8 cellular contexts compared by ENCODE assay signal in genomic region chr12:108563135-108563803, GRCh38. TPM values are rescaled to one million over a fixed set of nuclear protein-coding genes. Genes with fewer than 3 reads are reported as not detected.
DNase-seq lines count a peak whose midpoint lies in the region; ATAC-seq and TF ChIP-seq lines count a peak whose summit lies in the region.

No MANE protein-coding gene starts in this region.

- no peak overlapping the region for H3K27ac ChIP-seq in H9 (ENCODE audit: insufficient read length, low read depth, low read length)
- H3K27ac ChIP-seq in thoracic aorta, result peak overlapping the region; percentile 80 to 86

- H3K9me3 ChIP-seq in H9 (ENCODE audit: control insufficient read depth, low read depth, low read length) (no peaks in the 10 kb centered on the region), thoracic aorta (no peaks in the 10 kb centered on the region)

- H3K23me2 ChIP-seq in H9 (ENCODE audit: insufficient read length, low read depth, low read length, poor library complexity, severe bottlenecking), result peaks cover 18% of the 10 kb centered on the region

- no peak overlapping the region for H2BK20ac ChIP-seq in H9 (ENCODE audit: low read depth, low read length, poor library complexity, severe bottlenecking)

- H3K4me3 Mint-ChIP-seq in H9 (peak overlapping the region; percentile 100), glutamatergic neuron (ENCODE audit: unreplicated experiment) (peak overlapping the region; percentile 92), osteocyte (ENCODE audit: unreplicated experiment) (peak overlapping the region; percentile 100)

- H2AK5ac ChIP-seq in H9 (ENCODE audit: insufficient read length, low read length), result no peak overlapping the region

- no peak overlapping the region for H3T11ph ChIP-seq in H9 (ENCODE audit: low read length)

- H2BK5ac ChIP-seq in H9 (ENCODE audit: insufficient read length, low read length), result no peak overlapping the region

- peak overlapping the region; percentile 87 to 98 (median 95); a peak in 6 of 7 replicates for H3K27ac Mint-ChIP-seq in H9
- peak overlapping the region; percentile 89 for H3K27ac Mint-ChIP-seq in glutamatergic neuron (ENCODE audit: unreplicated experiment)
- H3K27ac Mint-ChIP-seq in osteocyte (ENCODE audit: unreplicated experiment), result peak overlapping the region; percentile 88

- no peak overlapping the region for H3K14ac ChIP-seq in H9 (ENCODE audit: insufficient read depth, low read length)

- no peak overlapping the region for H3K18ac ChIP-seq in H9 (ENCODE audit: insufficient read length, low read depth, low read length)

- no peak overlapping the region for H2AFZ ChIP-seq in H9 (ENCODE audit: low read length)

- H3K79me1 ChIP-seq in H9 (ENCODE audit: insufficient read depth, low read depth, low read length, poor library complexity, severe bottlenecking), result no peaks in the 10 kb centered on the region

- no peak overlapping the region for H2BK12ac ChIP-seq in H9 (ENCODE audit: insufficient read length, low read depth, low read length)

- peaks cover 24% of the 10 kb centered on the region for H3K79me2 ChIP-seq in H9 (ENCODE audit: insufficient read depth, low read length)

- H4K8ac ChIP-seq in H9 (replicated peaks; ENCODE audit: insufficient read length, low read depth, low read length), result no peak overlapping the region

- H3K4ac ChIP-seq in H9 (ENCODE audit: low read depth, low read length), result no peak overlapping the region

- no peak overlapping the region for H2BK120ac ChIP-seq in H9 (ENCODE audit: low read depth, low read length, poor library complexity, severe bottlenecking)

- no peak overlapping the region for H4K5ac ChIP-seq in H9 (ENCODE audit: insufficient read length, low read depth, low read length)

- peak overlapping the region; percentile 69 for H3K9ac ChIP-seq in H9 (ENCODE audit: extremely low read depth, insufficient read length, low read length)

- H3K36me3 Mint-ChIP-seq in H9 (ENCODE audit: insufficient read depth in 1 of 3, low read depth in 3 of 3) (peaks cover 13 to 59% (median 59%) of the 10 kb centered on the region in 3 experiments; a peak in 6 of 7 replicates), glutamatergic neuron (ENCODE audit: unreplicated experiment) (no peaks in the 10 kb centered on the region), osteocyte (ENCODE audit: unreplicated experiment) (peaks cover 29% of the 10 kb centered on the region)

- peak overlapping the region; percentile 93 for H3K4me3 ChIP-seq in thoracic aorta

- H3K36me3 ChIP-seq in thoracic aorta, result peaks cover 29% of the 10 kb centered on the region

- peaks cover 2% of the 10 kb centered on the region; the same call in 1 of the 2 replicates for H3K4me1 ChIP-seq in H9 (ENCODE audit: insufficient read depth, low read length)
- peaks cover 25 to 40% of the 10 kb centered on the region in 2 donors for H3K4me1 ChIP-seq in thoracic aorta (ENCODE audit: control insufficient read depth in 1 of 2, low read depth in 2 of 2)

- no peak overlapping the region for H3K23ac ChIP-seq in H9 (ENCODE audit: insufficient read length, low read depth, low read length)

- no peak overlapping the region for H2BK15ac ChIP-seq in H9 (ENCODE audit: low read depth, low read length)

- no peak overlapping the region for H3K56ac ChIP-seq in H9 (ENCODE audit: insufficient read length, low read depth, low read length)

- TF ChIP-seq CTCF in H9 (conservative IDR thresholded peaks at IDR 0.05) (peak; percentile 90), glutamatergic neuron (IDR thresholded peaks at IDR 0.05; ENCODE audit: partially characterized antibody, unreplicated experiment) (no peak), osteocyte (IDR thresholded peaks at IDR 0.05) (peak; percentile 94), thoracic aorta (IDR thresholded peaks at IDR 0.05) (peak; percentile 56)

- no peak overlapping the region for H4K91ac ChIP-seq in H9 (ENCODE audit: insufficient read length, low read depth, low read length)

- no peaks in the 10 kb centered on the region for H3K27me3 Mint-ChIP-seq in H9 (ENCODE audit: low read depth)
- H3K27me3 Mint-ChIP-seq in glutamatergic neuron (ENCODE audit: unreplicated experiment), result peaks cover 4% of the 10 kb centered on the region
- no peaks in the 10 kb centered on the region for H3K27me3 Mint-ChIP-seq in osteocyte (ENCODE audit: unreplicated experiment)

- WGBS in H9 (ENCODE audit: extremely low coverage, insufficient read length, low lambda C conversion rate), result no CpG with 5 or more reads among the region's 14 CpGs

- peaks cover 22 to 23% of the 10 kb centered on the region in 2 experiments for H3K4me1 Mint-ChIP-seq in H9
- H3K4me1 Mint-ChIP-seq in glutamatergic neuron (ENCODE audit: low read depth, unreplicated experiment), result peaks cover 21% of the 10 kb centered on the region
- H3K4me1 Mint-ChIP-seq in osteocyte (ENCODE audit: unreplicated experiment), result peaks cover 43% of the 10 kb centered on the region

- no peak for ATAC-seq in thoracic aorta (ENCODE audit: insufficient number of reproducible peaks, low FRiP score, low read depth)

- H3K4me2 ChIP-seq in H9 (ENCODE audit: insufficient read depth, insufficient read length, low read length), result peak overlapping the region; percentile 96

- DNase-seq in DMS53 treated with DMSO at 0.1 percent for 48 hours (lab: John Stamatoyannopoulos, UW; ENCODE audit: unreplicated experiment), result peak; percentile 90
- DNase-seq in H9, result peak; percentile 87
- DNase-seq in NAMALWA (ENCODE audit: low spot score), result peak; percentile 98
- peak; percentile 82 for DNase-seq in SK-N-DZ (ENCODE audit: low spot score)
- DNase-seq in activated naive CD4-positive, alpha-beta T cell treated with anti-CD3 and anti-CD28 coated beads, Interleukin-2, amount 50 U/mL, for 16 hours, result peak; percentile 91
- peak; percentile 78 for DNase-seq in glutamatergic neuron
- DNase-seq in osteocyte (ENCODE audit: extremely low spot score, unreplicated experiment), result peak; percentile 92
- peak; percentile 39 for DNase-seq in thoracic aorta (ENCODE audit: low spot score)

- H3K27me3 ChIP-seq in H9 (ENCODE audit: insufficient read depth, low read length) (no peaks in the 10 kb centered on the region), thoracic aorta (replicated peaks; ENCODE audit: insufficient read depth) (no peaks in the 10 kb centered on the region)

- H3K9me3 Mint-ChIP-seq in H9, result peaks cover 0 to 3% of the 10 kb centered on the region in 2 experiments; a peak in 2 of 5 replicates
- H3K9me3 Mint-ChIP-seq in glutamatergic neuron (ENCODE audit: unreplicated experiment), result peaks cover 2% of the 10 kb centered on the region
- no peaks in the 10 kb centered on the region for H3K9me3 Mint-ChIP-seq in osteocyte (ENCODE audit: unreplicated experiment)

- no peaks in the 10 kb centered on the region for H4K20me1 ChIP-seq in H9 (ENCODE audit: control insufficient read depth, insufficient read depth, insufficient read length)

RNA-seq across cellular contexts. Expression of gene ISCU, which starts 0.9 kb away (rescaled TPM):
- total RNA-seq in H9 (2021) (63.9 and 64.9 TPM in 2 replicates), glutamatergic neuron (ENCODE audit: unreplicated experiment) (48.4 TPM), osteocyte (93.9 and 103 TPM in 2 replicates), thoracic aorta (100 to 1,000 TPM; 144 to 235 TPM)
- polyA plus RNA-seq in SK-N-DZ (2014; cell fraction: cytosol; rRNA removed), result 91.8 and 103 TPM in 2 replicates
- 135 and 155 TPM in 2 replicates for polyA plus RNA-seq in SK-N-DZ (2014; cell fraction: nucleus; rRNA removed)

RNA-seq across cellular contexts. Expression of gene SART3, which starts 2.3 kb away (rescaled TPM):
- total RNA-seq in H9 (2021) (80.7 and 89.4 TPM in 2 replicates), glutamatergic neuron (ENCODE audit: unreplicated experiment) (72.6 TPM), osteocyte (47.2 and 47.5 TPM in 2 replicates), thoracic aorta (10 to 100 TPM; 52.1 to 94.0 TPM)
- 88.6 and 93.4 TPM in 2 replicates for polyA plus RNA-seq in SK-N-DZ (2014; cell fraction: cytosol; rRNA removed)
- 90.4 and 90.9 TPM in 2 replicates for polyA plus RNA-seq in SK-N-DZ (2014; cell fraction: nucleus; rRNA removed)

RNA-seq across cellular contexts. Expression of gene TMEM119, which starts 34.6 kb away (rescaled TPM):
- total RNA-seq in H9 (2021) (not detected in 2 replicates), glutamatergic neuron (ENCODE audit: unreplicated experiment) (0.15 TPM), osteocyte (54.0 and 58.8 TPM in 2 replicates), thoracic aorta (1 to 10 TPM; 4.1 to 4.6 TPM)
- 55.3 and 62.2 TPM in 2 replicates for polyA plus RNA-seq in SK-N-DZ (2014; cell fraction: cytosol; rRNA removed)
- 20.9 and 21.2 TPM in 2 replicates for polyA plus RNA-seq in SK-N-DZ (2014; cell fraction: nucleus; rRNA removed)

RNA-seq across cellular contexts. Expression of gene FICD, which starts 48.2 kb away (rescaled TPM):
- total RNA-seq in H9 (2021) (4.6 and 5.1 TPM in 2 replicates), glutamatergic neuron (ENCODE audit: unreplicated experiment) (4.8 TPM), osteocyte (5.8 and 6.0 TPM in 2 replicates), thoracic aorta (10 to 100 TPM; 10.2 to 11.8 TPM)
- 2.5 and 2.6 TPM in 2 replicates for polyA plus RNA-seq in SK-N-DZ (2014; cell fraction: cytosol; rRNA removed)
- 4.2 and 5.0 TPM in 2 replicates for polyA plus RNA-seq in SK-N-DZ (2014; cell fraction: nucleus; rRNA removed)

Comparison
In these comparisons a context has a peak if more than half of its experiments do, and no peak if none do; other contexts are left out.
1. DNase-seq: peak in every context shown above with its lines; median percentile 98 in NAMALWA; 92 in osteocyte; 91 in activated naive CD4-positive, alpha-beta T cell treated with anti-CD3 and anti-CD28 coated beads, Interleukin-2, amount 50 U/mL, for 16 hours; 90 in DMS53 treated with DMSO at 0.1 percent for 48 hours; 87 in H9; 82 in SK-N-DZ; 78 in glutamatergic neuron; 39 in thoracic aorta.